8 cellular contexts compared by ENCODE assay signal in the genomic region with DNA sequence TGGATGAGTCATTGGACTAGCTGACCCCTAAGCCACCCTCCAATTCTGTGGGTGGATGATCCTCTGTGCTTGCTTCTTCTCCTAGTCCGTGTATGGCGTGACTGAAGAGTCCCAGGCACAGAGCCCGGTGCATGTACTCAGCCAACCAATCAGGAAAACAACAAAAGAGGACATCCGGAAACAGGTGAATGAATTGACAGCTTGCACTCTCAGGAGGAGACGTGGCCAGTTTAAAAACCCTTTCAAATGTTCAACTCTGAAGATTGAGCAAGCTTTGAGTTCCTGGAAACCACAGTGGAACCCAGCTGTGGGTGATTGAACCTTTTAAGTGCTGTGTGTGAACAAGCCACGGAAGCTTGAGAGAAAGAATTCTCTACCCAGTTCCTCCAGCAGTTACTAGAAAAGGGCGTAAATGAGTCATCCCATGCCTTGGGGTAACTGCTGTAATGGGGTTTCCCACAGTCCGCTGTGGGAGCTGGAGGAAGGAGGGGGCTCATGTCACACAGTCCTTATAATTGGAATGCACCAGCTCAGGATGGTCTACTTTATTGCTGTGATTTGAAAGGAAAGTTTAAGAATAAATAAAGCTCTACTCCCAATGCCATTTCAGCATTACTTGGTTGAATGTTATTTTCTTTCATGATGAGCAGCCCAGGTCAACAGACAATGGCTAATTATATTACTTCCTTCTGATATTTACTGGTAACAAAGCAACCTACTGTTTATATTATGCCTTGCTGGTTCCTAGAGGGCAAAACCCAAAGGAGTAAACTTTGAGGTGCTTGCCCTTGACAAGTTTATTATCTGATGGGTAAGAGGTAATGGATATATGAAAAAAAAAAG.
A peak's percentile ranks its signal among the peaks of the same experiment; 100 is the strongest.
DNase-seq lines count a peak whose midpoint lies in the region; ATAC-seq and TF ChIP-seq lines count a peak whose summit lies in the region.

No MANE protein-coding gene starts in this region.

- no peaks in the 10 kb centered on the region for H3K9me3 ChIP-seq in CD8-positive, alpha-beta T cell (ENCODE audit: low read length)
- no peaks in the 10 kb centered on the region for H3K9me3 ChIP-seq in effector memory CD4-positive, alpha-beta T cell (ENCODE audit: control insufficient read depth, low read length)
- no peaks in the 10 kb centered on the region for H3K9me3 ChIP-seq in psoas muscle

- POLR2A ChIA-PET in CD8-positive, alpha-beta T cell (lab: Charles Lee), result interaction anchor here (1.5 kb wide), 1 partner anchor 15 kb away, joined by 8 read pairs; no protein-coding TSS in a partner anchor

- H3K27me3 Mint-ChIP-seq in CD8-positive, alpha-beta T cell (ENCODE audit: low read depth), result no peaks in the 10 kb centered on the region

- DNase-seq in CD8-positive, alpha-beta T cell, result peak; percentile 2 to 53 (median 33)
- DNase-seq in GM20000 (ENCODE audit: low spot score), result peak; percentile 78
- peak; percentile 24 for DNase-seq in activated CD4-positive, alpha-beta T cell treated with anti-CD3 and anti-CD28 coated beads for 1 hour
- DNase-seq in effector memory CD4-positive, alpha-beta T cell, result peak; percentile 12 to 32 (median 20)
- DNase-seq in psoas muscle, result no peak
- no peak for DNase-seq in effector CD8-positive, alpha-beta T cell (lab: John Stamatoyannopoulos, UW)
- no peak for DNase-seq in midbrain (lab: John Stamatoyannopoulos, UW)

- H3K27ac Mint-ChIP-seq in CD8-positive, alpha-beta T cell, result peak overlapping the region; percentile 55

- no peaks in the 10 kb centered on the region for H3K36me3 ChIP-seq in CD8-positive, alpha-beta T cell (ENCODE audit: insufficient read depth, low read length)
- no peaks in the 10 kb centered on the region for H3K36me3 ChIP-seq in effector memory CD4-positive, alpha-beta T cell (ENCODE audit: control insufficient read depth, insufficient read depth, low read length)
- no peaks in the 10 kb centered on the region for H3K36me3 ChIP-seq in psoas muscle (ENCODE audit: insufficient read depth in 1 of 2, low read depth in 1 of 2)

- H3K9me3 Mint-ChIP-seq in CD8-positive, alpha-beta T cell, result no peaks in the 10 kb centered on the region

- no peaks in the 10 kb centered on the region for H3K27me3 ChIP-seq in CD8-positive, alpha-beta T cell (ENCODE audit: insufficient read depth, low read length)
- H3K27me3 ChIP-seq in effector memory CD4-positive, alpha-beta T cell (replicated peaks; ENCODE audit: control insufficient read depth, insufficient read depth, low read length, poor library complexity, severe bottlenecking), result no peaks in the 10 kb centered on the region
- no peaks in the 10 kb centered on the region for H3K27me3 ChIP-seq in psoas muscle (ENCODE audit: insufficient read depth in 3 of 3, low read length in 2 of 3)

- no peaks in the 10 kb centered on the region for H3K36me3 Mint-ChIP-seq in CD8-positive, alpha-beta T cell

- ATAC-seq in CD8-positive, alpha-beta T cell, result peak; percentile 88
- ATAC-seq in HG03571 (IDR thresholded peaks at IDR 0.05; ENCODE audit: unreplicated experiment), result peak; percentile 83
- peak; percentile 71 to 87 (median 77) for ATAC-seq in psoas muscle

- no peak overlapping the region for H3K27ac ChIP-seq in CD8-positive, alpha-beta T cell (ENCODE audit: low read depth, low read length)
- H3K27ac ChIP-seq in effector memory CD4-positive, alpha-beta T cell (ENCODE audit: insufficient read depth, low read length, poor library complexity, severe bottlenecking), result peak overlapping the region; percentile 27
- peak overlapping the region; percentile 42 for H3K27ac ChIP-seq in psoas muscle

- peak overlapping the region; percentile 65 for H3K4me3 Mint-ChIP-seq in CD8-positive, alpha-beta T cell

- WGBS in psoas muscle, 3 donors, result 17 to 36% (median 20%) methylated on average over 8 of the region's 8 CpGs

- peak overlapping the region; percentile 14 for H3K4me3 ChIP-seq in CD8-positive, alpha-beta T cell (ENCODE audit: low read depth, low read length)
- peak overlapping the region; percentile 7 for H3K4me3 ChIP-seq in effector memory CD4-positive, alpha-beta T cell (ENCODE audit: insufficient read depth, low read depth, low read length, poor library complexity, severe bottlenecking)
- H3K4me3 ChIP-seq in psoas muscle, result no peak overlapping the region

- H3K4me1 ChIP-seq in CD8-positive, alpha-beta T cell (ENCODE audit: insufficient read depth, low read length), result peaks cover 31% of the 10 kb centered on the region
- peaks cover 24% of the 10 kb centered on the region for H3K4me1 ChIP-seq in effector memory CD4-positive, alpha-beta T cell (ENCODE audit: control insufficient read depth, insufficient read depth, low read length, poor library complexity, severe bottlenecking)
- peaks cover 9% of the 10 kb centered on the region for H3K4me1 ChIP-seq in psoas muscle

- H3K4me1 Mint-ChIP-seq in CD8-positive, alpha-beta T cell (ENCODE audit: low read depth), result peaks cover 35% of the 10 kb centered on the region

- TF ChIP-seq CTCF in CD8-positive, alpha-beta T cell (IDR thresholded peaks at IDR 0.05), result no peak
- TF ChIP-seq CTCF in GM20000 (IDR thresholded peaks at IDR 0.05; ENCODE audit: extremely low read depth, missing control alignments) (no peak), psoas muscle (IDR thresholded peaks at IDR 0.05) (no peak)

- intact Hi-C loops in CD8-positive, alpha-beta T cell (cut with DNase I, micrococcal nuclease), result no loop called here
- intact Hi-C loops in psoas muscle (cut with DNase I), result no loop called here

- CTCF ChIA-PET in CD8-positive, alpha-beta T cell (lab: Charles Lee), result interaction anchor here (0.6 kb wide), 1 partner anchor 157 kb away, joined by 3 read pairs; no protein-coding TSS in a partner anchor

Comparison
In these comparisons a context has a peak if more than half of its experiments do, and no peak if none do; other contexts are left out.
1. DNase-seq: peak in CD8-positive, alpha-beta T cell (7 of 7), GM20000 (single experiment), activated CD4-positive, alpha-beta T cell treated with anti-CD3 and anti-CD28 coated beads for 1 hour (single experiment) and effector memory CD4-positive, alpha-beta T cell (3 of 3); none in psoas muscle (0 of 2), effector CD8-positive, alpha-beta T cell (single experiment) and midbrain (single experiment).
2. Peak in every context shown above with its lines, with median percentiles within 50 percentile points of each other: ATAC-seq.